Comparison of ENCODE assay signal across 1 cellular context in the genomic region with DNA sequence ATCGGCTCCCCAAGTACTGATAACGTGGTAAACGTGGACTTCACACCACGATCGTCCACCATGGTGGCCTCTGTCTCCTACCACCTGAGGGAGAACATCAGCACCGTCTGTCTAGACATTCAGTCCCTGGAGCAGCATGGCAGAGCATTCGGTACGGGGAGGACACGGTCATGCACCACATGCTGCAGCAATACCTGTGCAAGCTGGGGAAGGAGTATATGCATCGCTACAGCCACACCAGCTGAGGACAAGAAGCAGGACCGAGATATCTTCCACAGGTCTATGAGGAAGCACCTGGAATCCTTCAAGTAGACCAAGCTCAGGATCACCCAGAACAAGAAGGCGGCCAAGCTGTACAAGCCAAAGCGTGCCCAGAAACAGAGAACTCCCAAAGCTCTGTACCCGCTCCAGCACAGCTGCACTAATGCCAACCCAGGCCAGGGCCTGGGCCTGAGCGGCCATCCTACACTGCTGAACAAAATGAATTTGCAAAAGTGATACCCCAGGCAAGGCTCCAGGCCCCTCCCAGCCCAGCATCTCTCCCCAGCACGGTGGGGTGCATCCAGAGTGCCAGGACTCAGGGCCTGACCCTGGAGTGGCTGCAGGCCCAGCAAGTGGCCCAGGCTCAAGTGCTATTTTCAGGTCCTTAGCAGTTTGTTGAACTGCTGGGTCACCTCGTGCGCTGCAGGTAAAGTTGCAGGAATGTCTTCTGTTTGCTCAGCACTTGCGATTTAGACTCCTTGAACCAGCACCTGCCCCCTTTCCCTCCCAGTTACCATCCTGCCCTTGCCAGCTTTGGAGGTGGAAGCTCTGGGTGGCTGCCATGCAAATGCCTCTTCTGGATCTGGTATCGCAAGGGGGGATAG.
TF ChIP-seq lines count a peak whose summit lies in the region.

No MANE protein-coding gene starts in this region.

TF ChIP-seq in K562, 482 proteins besides CTCF, POLR2A, EP300 and RAD21 (continued from another document and continues in another):
- TF ChIP-seq, protein P1, sequence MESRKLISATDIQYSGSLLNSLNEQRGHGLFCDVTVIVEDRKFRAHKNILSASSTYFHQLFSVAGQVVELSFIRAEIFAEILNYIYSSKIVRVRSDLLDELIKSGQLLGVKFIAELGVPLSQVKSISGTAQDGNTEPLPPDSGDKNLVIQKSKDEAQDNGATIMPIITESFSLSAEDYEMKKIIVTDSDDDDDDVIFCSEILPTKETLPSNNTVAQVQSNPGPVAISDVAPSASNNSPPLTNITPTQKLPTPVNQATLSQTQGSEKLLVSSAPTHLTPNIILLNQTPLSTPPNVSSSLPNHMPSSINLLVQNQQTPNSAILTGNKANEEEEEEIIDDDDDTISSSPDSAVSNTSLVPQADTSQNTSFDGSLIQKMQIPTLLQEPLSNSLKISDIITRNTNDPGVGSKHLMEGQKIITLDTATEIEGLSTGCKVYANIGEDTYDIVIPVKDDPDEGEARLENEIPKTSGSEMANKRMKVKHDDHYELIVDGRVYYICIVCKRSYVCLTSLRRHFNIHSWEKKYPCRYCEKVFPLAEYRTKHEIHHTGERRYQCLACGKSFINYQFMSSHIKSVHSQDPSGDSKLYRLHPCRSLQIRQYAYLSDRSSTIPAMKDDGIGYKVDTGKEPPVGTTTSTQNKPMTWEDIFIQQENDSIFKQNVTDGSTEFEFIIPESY (CRISPR knock-in tag; IDR thresholded peaks at IDR 0.05) = no peak
- no peak for TF ChIP-seq NUFIP1 (IDR thresholded peaks at IDR 0.05; ENCODE audit: partially characterized antibody)
- no peak for TF ChIP-seq XRCC5 (IDR thresholded peaks at IDR 0.05; ENCODE audit: low read depth, low read length)
- TF ChIP-seq, protein P2, sequence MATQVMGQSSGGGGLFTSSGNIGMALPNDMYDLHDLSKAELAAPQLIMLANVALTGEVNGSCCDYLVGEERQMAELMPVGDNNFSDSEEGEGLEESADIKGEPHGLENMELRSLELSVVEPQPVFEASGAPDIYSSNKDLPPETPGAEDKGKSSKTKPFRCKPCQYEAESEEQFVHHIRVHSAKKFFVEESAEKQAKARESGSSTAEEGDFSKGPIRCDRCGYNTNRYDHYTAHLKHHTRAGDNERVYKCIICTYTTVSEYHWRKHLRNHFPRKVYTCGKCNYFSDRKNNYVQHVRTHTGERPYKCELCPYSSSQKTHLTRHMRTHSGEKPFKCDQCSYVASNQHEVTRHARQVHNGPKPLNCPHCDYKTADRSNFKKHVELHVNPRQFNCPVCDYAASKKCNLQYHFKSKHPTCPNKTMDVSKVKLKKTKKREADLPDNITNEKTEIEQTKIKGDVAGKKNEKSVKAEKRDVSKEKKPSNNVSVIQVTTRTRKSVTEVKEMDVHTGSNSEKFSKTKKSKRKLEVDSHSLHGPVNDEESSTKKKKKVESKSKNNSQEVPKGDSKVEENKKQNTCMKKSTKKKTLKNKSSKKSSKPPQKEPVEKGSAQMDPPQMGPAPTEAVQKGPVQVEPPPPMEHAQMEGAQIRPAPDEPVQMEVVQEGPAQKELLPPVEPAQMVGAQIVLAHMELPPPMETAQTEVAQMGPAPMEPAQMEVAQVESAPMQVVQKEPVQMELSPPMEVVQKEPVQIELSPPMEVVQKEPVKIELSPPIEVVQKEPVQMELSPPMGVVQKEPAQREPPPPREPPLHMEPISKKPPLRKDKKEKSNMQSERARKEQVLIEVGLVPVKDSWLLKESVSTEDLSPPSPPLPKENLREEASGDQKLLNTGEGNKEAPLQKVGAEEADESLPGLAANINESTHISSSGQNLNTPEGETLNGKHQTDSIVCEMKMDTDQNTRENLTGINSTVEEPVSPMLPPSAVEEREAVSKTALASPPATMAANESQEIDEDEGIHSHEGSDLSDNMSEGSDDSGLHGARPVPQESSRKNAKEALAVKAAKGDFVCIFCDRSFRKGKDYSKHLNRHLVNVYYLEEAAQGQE (CRISPR knock-in tag; IDR thresholded peaks at IDR 0.05; ENCODE audit: low read depth) = no peak
- no peak for TF ChIP-seq FOXJ2 (tag; IDR thresholded peaks at IDR 0.05)
- TF ChIP-seq PHB (CRISPR knock-in tag; IDR thresholded peaks at IDR 0.05) = peak; percentile 74; the same call in 1 of the 2 replicates
- TF ChIP-seq RBM39 (optimal IDR thresholded peaks at IDR 0.05; ENCODE audit: low read depth, low read length) = no peak
- TF ChIP-seq KDM4B (IDR thresholded peaks at IDR 0.05; ENCODE audit: borderline replicate concordance in 2 of 2, low read depth in 1 of 2) = no peak
- TF ChIP-seq TEAD4 (IDR thresholded peaks at IDR 0.05; ENCODE audit: low read length) = no peak
- TF ChIP-seq TEAD4 (CRISPR knock-in tag; IDR thresholded peaks at IDR 0.05; ENCODE audit: borderline replicate concordance) = no peak
- TF ChIP-seq ARNT (IDR thresholded peaks at IDR 0.05) = no peak
- no peak for TF ChIP-seq PML (IDR thresholded peaks at IDR 0.05; ENCODE audit: low read length)
- TF ChIP-seq ZNF140 (CRISPR knock-in tag; IDR thresholded peaks at IDR 0.05) = no peak
- no peak for TF ChIP-seq ZNF551 (CRISPR knock-in tag; IDR thresholded peaks at IDR 0.05)
- TF ChIP-seq FOS (IDR thresholded peaks at IDR 0.05; ENCODE audit: extremely low read depth, insufficient read length) = no peak
- TF ChIP-seq, protein P3, sequence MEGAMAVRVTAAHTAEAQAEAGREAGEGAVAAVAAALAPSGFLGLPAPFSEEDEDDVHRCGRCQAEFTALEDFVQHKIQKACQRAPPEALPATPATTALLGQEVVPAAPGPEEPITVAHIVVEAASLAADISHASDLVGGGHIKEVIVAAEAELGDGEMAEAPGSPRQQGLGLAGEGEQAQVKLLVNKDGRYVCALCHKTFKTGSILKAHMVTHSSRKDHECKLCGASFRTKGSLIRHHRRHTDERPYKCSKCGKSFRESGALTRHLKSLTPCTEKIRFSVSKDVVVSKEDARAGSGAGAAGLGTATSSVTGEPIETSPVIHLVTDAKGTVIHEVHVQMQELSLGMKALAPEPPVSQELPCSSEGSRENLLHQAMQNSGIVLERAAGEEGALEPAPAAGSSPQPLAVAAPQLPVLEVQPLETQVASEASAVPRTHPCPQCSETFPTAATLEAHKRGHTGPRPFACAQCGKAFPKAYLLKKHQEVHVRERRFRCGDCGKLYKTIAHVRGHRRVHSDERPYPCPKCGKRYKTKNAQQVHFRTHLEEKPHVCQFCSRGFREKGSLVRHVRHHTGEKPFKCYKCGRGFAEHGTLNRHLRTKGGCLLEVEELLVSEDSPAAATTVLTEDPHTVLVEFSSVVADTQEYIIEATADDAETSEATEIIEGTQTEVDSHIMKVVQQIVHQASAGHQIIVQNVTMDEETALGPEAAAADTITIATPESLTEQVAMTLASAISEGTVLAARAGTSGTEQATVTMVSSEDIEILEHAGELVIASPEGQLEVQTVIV (CRISPR knock-in tag; IDR thresholded peaks at IDR 0.05; ENCODE audit: borderline replicate concordance) = no peak
- TF ChIP-seq SNIP1 (IDR thresholded peaks at IDR 0.05; ENCODE audit: low read depth) = no peak
- 0 out of 2 replicates have a peak, but pooled peaks have one; percentile 42 for TF ChIP-seq ZNF830 (CRISPR knock-in tag; IDR thresholded peaks at IDR 0.05)
- no peak for TF ChIP-seq TRIM28 (IDR thresholded peaks at IDR 0.05)
- TF ChIP-seq, protein P4, sequence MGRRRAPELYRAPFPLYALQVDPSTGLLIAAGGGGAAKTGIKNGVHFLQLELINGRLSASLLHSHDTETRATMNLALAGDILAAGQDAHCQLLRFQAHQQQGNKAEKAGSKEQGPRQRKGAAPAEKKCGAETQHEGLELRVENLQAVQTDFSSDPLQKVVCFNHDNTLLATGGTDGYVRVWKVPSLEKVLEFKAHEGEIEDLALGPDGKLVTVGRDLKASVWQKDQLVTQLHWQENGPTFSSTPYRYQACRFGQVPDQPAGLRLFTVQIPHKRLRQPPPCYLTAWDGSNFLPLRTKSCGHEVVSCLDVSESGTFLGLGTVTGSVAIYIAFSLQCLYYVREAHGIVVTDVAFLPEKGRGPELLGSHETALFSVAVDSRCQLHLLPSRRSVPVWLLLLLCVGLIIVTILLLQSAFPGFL (CRISPR knock-in tag; IDR thresholded peaks at IDR 0.05) = peak; percentile 74; the same call in 1 of the 2 replicates
- TF ChIP-seq, protein P5, sequence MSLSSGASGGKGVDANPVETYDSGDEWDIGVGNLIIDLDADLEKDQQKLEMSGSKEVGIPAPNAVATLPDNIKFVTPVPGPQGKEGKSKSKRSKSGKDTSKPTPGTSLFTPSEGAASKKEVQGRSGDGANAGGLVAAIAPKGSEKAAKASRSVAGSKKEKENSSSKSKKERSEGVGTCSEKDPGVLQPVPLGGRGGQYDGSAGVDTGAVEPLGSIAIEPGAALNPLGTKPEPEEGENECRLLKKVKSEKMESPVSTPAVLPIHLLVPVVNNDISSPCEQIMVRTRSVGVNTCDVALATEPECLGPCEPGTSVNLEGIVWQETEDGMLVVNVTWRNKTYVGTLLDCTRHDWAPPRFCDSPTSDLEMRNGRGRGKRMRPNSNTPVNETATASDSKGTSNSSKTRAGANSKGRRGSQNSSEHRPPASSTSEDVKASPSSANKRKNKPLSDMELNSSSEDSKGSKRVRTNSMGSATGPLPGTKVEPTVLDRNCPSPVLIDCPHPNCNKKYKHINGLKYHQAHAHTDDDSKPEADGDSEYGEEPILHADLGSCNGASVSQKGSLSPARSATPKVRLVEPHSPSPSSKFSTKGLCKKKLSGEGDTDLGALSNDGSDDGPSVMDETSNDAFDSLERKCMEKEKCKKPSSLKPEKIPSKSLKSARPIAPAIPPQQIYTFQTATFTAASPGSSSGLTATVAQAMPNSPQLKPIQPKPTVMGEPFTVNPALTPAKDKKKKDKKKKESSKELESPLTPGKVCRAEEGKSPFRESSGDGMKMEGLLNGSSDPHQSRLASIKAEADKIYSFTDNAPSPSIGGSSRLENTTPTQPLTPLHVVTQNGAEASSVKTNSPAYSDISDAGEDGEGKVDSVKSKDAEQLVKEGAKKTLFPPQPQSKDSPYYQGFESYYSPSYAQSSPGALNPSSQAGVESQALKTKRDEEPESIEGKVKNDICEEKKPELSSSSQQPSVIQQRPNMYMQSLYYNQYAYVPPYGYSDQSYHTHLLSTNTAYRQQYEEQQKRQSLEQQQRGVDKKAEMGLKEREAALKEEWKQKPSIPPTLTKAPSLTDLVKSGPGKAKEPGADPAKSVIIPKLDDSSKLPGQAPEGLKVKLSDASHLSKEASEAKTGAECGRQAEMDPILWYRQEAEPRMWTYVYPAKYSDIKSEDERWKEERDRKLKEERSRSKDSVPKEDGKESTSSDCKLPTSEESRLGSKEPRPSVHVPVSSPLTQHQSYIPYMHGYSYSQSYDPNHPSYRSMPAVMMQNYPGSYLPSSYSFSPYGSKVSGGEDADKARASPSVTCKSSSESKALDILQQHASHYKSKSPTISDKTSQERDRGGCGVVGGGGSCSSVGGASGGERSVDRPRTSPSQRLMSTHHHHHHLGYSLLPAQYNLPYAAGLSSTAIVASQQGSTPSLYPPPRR (CRISPR knock-in tag; IDR thresholded peaks at IDR 0.05; ENCODE audit: borderline replicate concordance) = no peak
- TF ChIP-seq SMAD2 (IDR thresholded peaks at IDR 0.05; ENCODE audit: low read depth, low read length) = no peak
- peak; percentile 38; the same call in 1 of the 2 replicates for TF ChIP-seq PRMT5 (CRISPR knock-in tag; IDR thresholded peaks at IDR 0.05)
- TF ChIP-seq ZNF75A (CRISPR knock-in tag; IDR thresholded peaks at IDR 0.05) = no peak
- TF ChIP-seq, protein P6, sequence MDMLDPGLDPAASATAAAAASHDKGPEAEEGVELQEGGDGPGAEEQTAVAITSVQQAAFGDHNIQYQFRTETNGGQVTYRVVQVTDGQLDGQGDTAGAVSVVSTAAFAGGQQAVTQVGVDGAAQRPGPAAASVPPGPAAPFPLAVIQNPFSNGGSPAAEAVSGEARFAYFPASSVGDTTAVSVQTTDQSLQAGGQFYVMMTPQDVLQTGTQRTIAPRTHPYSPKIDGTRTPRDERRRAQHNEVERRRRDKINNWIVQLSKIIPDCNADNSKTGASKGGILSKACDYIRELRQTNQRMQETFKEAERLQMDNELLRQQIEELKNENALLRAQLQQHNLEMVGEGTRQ (CRISPR knock-in tag; IDR thresholded peaks at IDR 0.05) = no peak
- TF ChIP-seq YY1 (IDR thresholded peaks at IDR 0.05; ENCODE audit: borderline replicate concordance in 1 of 3, control insufficient read depth in 1 of 3, extremely low read depth in 1 of 3, insufficient read depth in 3 of 3, insufficient read length in 1 of 3, insufficient replicate concordance in 2 of 3, low read depth in 1 of 3, low read length in 2 of 3) = no peak
- no peak for TF ChIP-seq MBD2 (IDR thresholded peaks at IDR 0.05; ENCODE audit: borderline replicate concordance, low read depth)
- TF ChIP-seq, protein P7, sequence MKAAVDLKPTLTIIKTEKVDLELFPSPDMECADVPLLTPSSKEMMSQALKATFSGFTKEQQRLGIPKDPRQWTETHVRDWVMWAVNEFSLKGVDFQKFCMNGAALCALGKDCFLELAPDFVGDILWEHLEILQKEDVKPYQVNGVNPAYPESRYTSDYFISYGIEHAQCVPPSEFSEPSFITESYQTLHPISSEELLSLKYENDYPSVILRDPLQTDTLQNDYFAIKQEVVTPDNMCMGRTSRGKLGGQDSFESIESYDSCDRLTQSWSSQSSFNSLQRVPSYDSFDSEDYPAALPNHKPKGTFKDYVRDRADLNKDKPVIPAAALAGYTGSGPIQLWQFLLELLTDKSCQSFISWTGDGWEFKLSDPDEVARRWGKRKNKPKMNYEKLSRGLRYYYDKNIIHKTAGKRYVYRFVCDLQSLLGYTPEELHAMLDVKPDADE (conservative IDR thresholded peaks at IDR 0.05; ENCODE audit: control insufficient read depth, low read depth, low read length) = peak; percentile 21; the same call in 1 of the 2 replicates
- TF ChIP-seq SRSF7 (optimal IDR thresholded peaks at IDR 0.05; ENCODE audit: low read depth, low read length) = no peak
- no peak for TF ChIP-seq ZNF274 (IDR thresholded peaks at IDR 0.05; ENCODE audit: borderline replicate concordance, low read depth, low read length)
- TF ChIP-seq MECOM (CRISPR knock-in tag; IDR thresholded peaks at IDR 0.05) = no peak
- no peak for TF ChIP-seq PCBP2 (IDR thresholded peaks at IDR 0.05; ENCODE audit: low read depth, low read length, poor library complexity, severe bottlenecking)
- TF ChIP-seq ZNF589 (CRISPR knock-in tag; IDR thresholded peaks at IDR 0.05; ENCODE audit: low read depth) = no peak
- TF ChIP-seq FOXM1 (IDR thresholded peaks at IDR 0.05; ENCODE audit: low read depth) = no peak
- TF ChIP-seq FOXM1 (CRISPR knock-in tag; IDR thresholded peaks at IDR 0.05; ENCODE audit: low read depth) = no peak
- no peak for TF ChIP-seq ZNF23 (CRISPR knock-in tag; IDR thresholded peaks at IDR 0.05)
- no peak for TF ChIP-seq XRCC4 (IDR thresholded peaks at IDR 0.05; ENCODE audit: extremely low read depth, insufficient read depth, insufficient read length)
- TF ChIP-seq NFE2 (IDR thresholded peaks at IDR 0.05; ENCODE audit: low read depth) = no peak
- no peak for TF ChIP-seq BMI1 (IDR thresholded peaks at IDR 0.05; ENCODE audit: low read length)
- TF ChIP-seq TAF9B (IDR thresholded peaks at IDR 0.05; ENCODE audit: partially characterized antibody) = no peak
- no peak for TF ChIP-seq ZNF699 (CRISPR knock-in tag; IDR thresholded peaks at IDR 0.05; ENCODE audit: insufficient replicate concordance)
- TF ChIP-seq HDAC6 (IDR thresholded peaks at IDR 0.05; ENCODE audit: low read depth, low read length) = no peak
- TF ChIP-seq ERF (CRISPR knock-in tag; IDR thresholded peaks at IDR 0.05) = no peak
- TF ChIP-seq PYGO2 (tag; IDR thresholded peaks at IDR 0.05) = no peak
- peak; percentile 33; the same call in 1 of the 2 replicates for TF ChIP-seq ZBTB1 (CRISPR knock-in tag; IDR thresholded peaks at IDR 0.05; ENCODE audit: borderline replicate concordance, low read depth)
- TF ChIP-seq, protein P8, sequence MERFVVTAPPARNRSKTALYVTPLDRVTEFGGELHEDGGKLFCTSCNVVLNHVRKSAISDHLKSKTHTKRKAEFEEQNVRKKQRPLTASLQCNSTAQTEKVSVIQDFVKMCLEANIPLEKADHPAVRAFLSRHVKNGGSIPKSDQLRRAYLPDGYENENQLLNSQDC (CRISPR knock-in tag; IDR thresholded peaks at IDR 0.05) = no peak
- TF ChIP-seq ZNF584 (CRISPR knock-in tag; IDR thresholded peaks at IDR 0.05; ENCODE audit: low read depth) = no peak
- no peak for TF ChIP-seq ZNF444 (CRISPR knock-in tag; IDR thresholded peaks at IDR 0.05)
- no peak for TF ChIP-seq ARHGAP35 (IDR thresholded peaks at IDR 0.05; ENCODE audit: partially characterized antibody)
